In the genomic region with DNA sequence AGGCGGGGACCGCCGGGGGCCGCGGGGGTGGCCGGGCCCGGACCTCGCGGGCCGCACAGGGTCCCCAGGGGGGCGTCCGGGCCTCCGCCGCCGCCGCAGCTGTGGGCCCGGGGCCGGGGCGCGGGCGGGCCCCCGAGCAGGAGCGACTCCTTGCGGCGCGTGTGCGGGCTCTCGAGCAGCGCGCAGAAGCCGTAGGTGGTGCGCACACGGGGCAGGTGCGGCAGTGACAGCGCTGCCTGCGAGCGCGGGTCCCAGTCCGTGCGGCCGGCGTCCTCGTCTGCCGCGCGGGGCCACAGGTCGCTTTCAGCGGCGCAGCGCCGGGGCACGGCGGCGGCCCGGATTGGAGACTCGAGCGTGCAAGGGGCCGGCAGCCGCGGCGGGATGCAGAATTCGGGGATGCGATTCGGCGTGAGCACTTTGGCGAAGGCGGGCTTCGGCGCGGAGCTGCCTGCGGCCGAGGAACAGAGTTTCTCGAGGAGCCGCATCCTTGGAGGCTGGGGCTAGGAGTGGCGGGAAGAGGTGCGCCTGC, we compare ENCODE assay signal across 8 cellular contexts. TPM values are rescaled to one million over a fixed set of nuclear protein-coding genes. Genes with fewer than 3 reads are reported as not detected.
A peak's percentile ranks its signal among the peaks of the same experiment; 100 is the strongest.
DNase-seq lines count a peak whose midpoint lies in the region; ATAC-seq, FAIRE-seq and TF ChIP-seq lines count a peak whose summit lies in the region.

No MANE protein-coding gene starts in this region.

- intact Hi-C loops in psoas muscle (cut with DNase I) = loop anchor here in 1 of 2 donors (5.0 kb wide), 1 partner anchor 37 kb away; no protein-coding TSS in a partner anchor

- H3K4me1 ChIP-seq in psoas muscle = no peaks in the 10 kb centered on the region

- ATAC-seq in psoas muscle = peak; percentile 37 to 60 (median 48)
- no peak for ATAC-seq in GM18858 (IDR thresholded peaks at IDR 0.05; ENCODE audit: unreplicated experiment)
- no peak for ATAC-seq in GM21528 (IDR thresholded peaks at IDR 0.05; ENCODE audit: low FRiP score, unreplicated experiment)

- peak overlapping the region; percentile 28 for H3K4me3 ChIP-seq in GM12864 (ENCODE audit: low read depth, low read length)
- H3K4me3 ChIP-seq in WERI-Rb-1 (ENCODE audit: low read depth, low read length) = peak overlapping the region; percentile 41
- H3K4me3 ChIP-seq in psoas muscle = peak overlapping the region; percentile 66

- peaks cover 10% of the 10 kb centered on the region for H3K27me3 Mint-ChIP-seq in glutamatergic neuron (ENCODE audit: unreplicated experiment)

- TF ChIP-seq CTCF in GM12864 (IDR thresholded peaks at IDR 0.05; ENCODE audit: low read depth, low read length, missing control alignments) (no peak), WERI-Rb-1 (IDR thresholded peaks at IDR 0.05; ENCODE audit: low read depth, low read length) (peak; percentile 6; the same call in 1 of the 2 replicates), glutamatergic neuron (IDR thresholded peaks at IDR 0.05; ENCODE audit: partially characterized antibody, unreplicated experiment) (no peak), psoas muscle (IDR thresholded peaks at IDR 0.05) (no peak), D721Med (IDR thresholded peaks at IDR 0.05; ENCODE audit: insufficient read depth, missing control alignments) (no peak)

- DNase-seq in GM12864 (ENCODE audit: low read depth) (no peak), WERI-Rb-1 (peak; percentile 55), glutamatergic neuron (peak; percentile 44), psoas muscle (peak; percentile 15 to 54), T-helper 9 cell (no peak), D721Med (ENCODE audit: insufficient read length, low spot score) (no peak)

- H3K27ac Mint-ChIP-seq in glutamatergic neuron (ENCODE audit: unreplicated experiment) = no peak overlapping the region

- no peaks in the 10 kb centered on the region for H3K36me3 Mint-ChIP-seq in glutamatergic neuron (ENCODE audit: unreplicated experiment)

- WGBS in psoas muscle, 3 donors = 1 to 2% (median 1%) methylated on average over 35 to 76 of the region's 76 CpGs

- H3K9me3 ChIP-seq in WERI-Rb-1 (ENCODE audit: severe bottlenecking) (no peaks in the 10 kb centered on the region), psoas muscle (no peaks in the 10 kb centered on the region)

- peaks cover 7% of the 10 kb centered on the region for H3K27me3 ChIP-seq in WERI-Rb-1 (ENCODE audit: insufficient read depth, low read depth, severe bottlenecking)
- peaks cover 0 to 48% (median 9%) of the 10 kb centered on the region in 3 donors for H3K27me3 ChIP-seq in psoas muscle (ENCODE audit: insufficient read depth in 3 of 3, low read length in 2 of 3)

- peaks cover 3% of the 10 kb centered on the region for H3K4me1 Mint-ChIP-seq in glutamatergic neuron (ENCODE audit: low read depth, unreplicated experiment)

- H3K9me3 Mint-ChIP-seq in glutamatergic neuron (ENCODE audit: unreplicated experiment) = peaks cover 2% of the 10 kb centered on the region

- H3K27ac ChIP-seq in WERI-Rb-1 (no peak overlapping the region), psoas muscle (peak overlapping the region; percentile 34)

- FAIRE-seq in D721Med (lab: Jason Lieb, UNC) = no peak

- H3K36me3 ChIP-seq in WERI-Rb-1 (no peaks in the 10 kb centered on the region), psoas muscle (ENCODE audit: insufficient read depth in 1 of 2, low read depth in 1 of 2) (no peaks in the 10 kb centered on the region)

- peak overlapping the region; percentile 69 for H3K4me3 Mint-ChIP-seq in glutamatergic neuron (ENCODE audit: unreplicated experiment)

RNA-seq across cellular contexts. Expression of gene C2CD4B, which starts 0.5 kb away (rescaled TPM):
- total RNA-seq in glutamatergic neuron (ENCODE audit: unreplicated experiment) = not detected
- 1 to 10 TPM in 3 of 4 donors, under 1 TPM in 1; 0.60 to 3.2 (median 1.4) TPM for total RNA-seq in psoas muscle
- polyA plus RNA-seq in psoas muscle = 1 to 10 TPM in 1 of 3 donors, under 1 TPM in 2; 0.17 to 8.6 (median 0.25) TPM

Comparison
In these comparisons a context has a peak if more than half of its experiments do, and no peak if none do; other contexts are left out.
1. DNase-seq: peak in WERI-Rb-1 (single experiment), glutamatergic neuron (single experiment) and psoas muscle (2 of 2); none in GM12864 (single experiment), T-helper 9 cell (single experiment) and D721Med (single experiment).
2. ATAC-seq: peak in psoas muscle (4 of 4); none in GM18858 (single experiment) and GM21528 (single experiment).
3. Peak in every context shown above with its lines, with median percentiles within 50 percentile points of each other: H3K4me3 ChIP-seq.